Comparison of ENCODE assay signal across 1 cellular context in the genomic region with DNA sequence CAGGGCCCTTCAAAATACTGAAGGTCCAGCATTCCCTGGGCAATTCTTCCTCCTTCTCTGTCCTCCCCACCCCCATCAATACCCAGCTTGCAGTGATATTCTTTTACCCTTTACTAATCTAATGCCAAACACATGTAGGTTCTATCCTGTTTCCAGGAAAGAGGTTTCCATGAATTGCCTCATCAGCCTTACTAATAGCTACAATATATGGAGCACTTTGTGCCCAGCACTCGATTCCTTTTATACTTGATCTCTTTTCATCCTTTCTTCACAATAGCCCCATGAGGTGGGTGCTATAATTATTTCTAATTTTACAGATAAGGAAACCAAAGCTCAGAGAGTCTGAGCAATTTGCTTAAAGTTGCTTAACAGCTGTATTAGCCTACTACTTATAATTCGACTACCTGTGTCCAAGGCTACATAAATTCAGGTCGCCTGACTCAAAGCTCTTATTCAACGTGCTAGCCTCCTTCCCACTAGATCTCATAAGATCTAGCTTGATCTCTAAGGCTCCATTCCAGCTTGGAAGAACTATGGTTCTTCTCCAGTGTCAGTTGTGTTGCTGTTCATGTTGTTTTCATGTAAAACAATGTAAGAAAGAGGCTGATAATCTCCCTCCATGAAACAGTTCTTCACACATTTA.
TF ChIP-seq lines count a peak whose summit lies in the region.

No MANE protein-coding gene starts in this region.

TF ChIP-seq in GM12891, 5 proteins besides CTCF, POLR2A, EP300 and RAD21:
- TF ChIP-seq PAX5 (IDR thresholded peaks at IDR 0.05; ENCODE audit: insufficient read depth, low read length, severe bottlenecking) (no peak), POU2F2 (IDR thresholded peaks at IDR 0.05; ENCODE audit: low read depth, low read length) (no peak), SPI1 (IDR thresholded peaks at IDR 0.05; ENCODE audit: low read depth, low read length) (no peak), POLR2AphosphoS5 (IDR thresholded peaks at IDR 0.05; ENCODE audit: low read depth, low read length) (no peak), TAF1 (IDR thresholded peaks at IDR 0.05; ENCODE audit: low read depth, low read length) (no peak)
TF ChIP-seq in GM12891: peak in this region for 0.
